ENCODE assay signal across 12 cellular contexts in genomic region chr1:15916417-15916816, GRCh38. TPM values are rescaled to one million over a fixed set of nuclear protein-coding genes. Genes with fewer than 3 reads are reported as not detected.
A peak's percentile ranks its signal among the peaks of the same experiment; 100 is the strongest.
DNase-seq lines count a peak whose midpoint lies in the region; FAIRE-seq and TF ChIP-seq lines count a peak whose summit lies in the region.
"Had no signal": no experiment of that assay in that cellular context is flagged by ENCODE, and none has a peak within 500 bp of the region (broad histone marks: within the 10 kb centered on the region; RNA-seq: fewer than 3 reads in every experiment).

No MANE protein-coding gene starts in this region.

- FAIRE-seq in D721Med (lab: Jason Lieb, UNC): no peak

- H3K36me3 ChIP-seq in mammary epithelial cell (ENCODE audit: insufficient read depth, low read length) (peaks cover 30% of the 10 kb centered on the region), osteoblast (ENCODE audit: insufficient read depth, low read length) (peaks cover 16% of the 10 kb centered on the region)

- no TSS peak for BruUV-seq in mammary epithelial cell (replicated peaks; lab: Mats Ljungman, UMichigan)

- H3K4me2 ChIP-seq in mammary epithelial cell (ENCODE audit: insufficient read depth, low read depth, low read length) (peak overlapping the region; percentile 29), osteoblast (ENCODE audit: insufficient read depth, low read length) (peak overlapping the region; percentile 81)

- dilution Hi-C loops in mammary epithelial cell (cut with HindIII; ENCODE audit: low sequenced_read_pairs): no loop called here

- H3K27me3 Mint-ChIP-seq in glutamatergic neuron (ENCODE audit: unreplicated experiment): peaks cover 2% of the 10 kb centered on the region

- H3K4me3 ChIP-seq in mammary epithelial cell (replicated peaks in 1 of 3; ENCODE audit: insufficient read depth in 1 of 3, low read depth in 2 of 3, low read length in 3 of 3) (no peak overlapping the region), osteoblast (ENCODE audit: insufficient read depth, low read length) (peak overlapping the region; percentile 54)

- H3K36me3 Mint-ChIP-seq in glutamatergic neuron (ENCODE audit: unreplicated experiment): no peaks in the 10 kb centered on the region

- peak overlapping the region; percentile 57 for H3K27ac ChIP-seq in mammary epithelial cell (ENCODE audit: insufficient read depth, low read depth, low read length)
- H3K27ac ChIP-seq in osteoblast (ENCODE audit: low read depth, low read length): peak overlapping the region; percentile 63

- no peaks in the 10 kb centered on the region for H3K9me3 ChIP-seq in mammary epithelial cell (replicated peaks; ENCODE audit: insufficient read depth, low read length)
- no peaks in the 10 kb centered on the region for H3K9me3 ChIP-seq in osteoblast (ENCODE audit: low read depth, low read length)
- H3K9me3 ChIP-seq: heart right ventricle had no signal

- no peak overlapping the region for H3K4me3 Mint-ChIP-seq in glutamatergic neuron (ENCODE audit: unreplicated experiment)

- H3K27me3 ChIP-seq in mammary epithelial cell (ENCODE audit: insufficient read depth, low read length) (no peaks in the 10 kb centered on the region), osteoblast (ENCODE audit: insufficient read depth, low read length) (no peaks in the 10 kb centered on the region)
- H3K27me3 ChIP-seq: heart right ventricle had no signal

- 56% methylated on average over 4 of the region's 4 CpGs for WGBS in mammary epithelial cell (ENCODE audit: low coverage, missing lambda C conversion rate)

- TF ChIP-seq CTCF in mammary epithelial cell (conservative IDR thresholded peaks at IDR 0.05 in 1 of 2, IDR thresholded peaks at IDR 0.05 in 1 of 2; ENCODE audit: extremely low read depth in 1 of 2, insufficient read depth in 1 of 2, low read depth in 1 of 2, low read length in 2 of 2): no peak
- no peak for TF ChIP-seq CTCF in osteoblast (IDR thresholded peaks at IDR 0.05; ENCODE audit: extremely low read depth, low read depth, low read length)
- no peak for TF ChIP-seq CTCF in D721Med (IDR thresholded peaks at IDR 0.05; ENCODE audit: insufficient read depth, missing control alignments)
- no peak for TF ChIP-seq CTCF in glutamatergic neuron (IDR thresholded peaks at IDR 0.05; ENCODE audit: partially characterized antibody, unreplicated experiment)

- no peak overlapping the region for H3K9ac ChIP-seq in mammary epithelial cell (ENCODE audit: insufficient read depth, low read length)

- H3K9me3 Mint-ChIP-seq in glutamatergic neuron (ENCODE audit: unreplicated experiment): no peaks in the 10 kb centered on the region

- CTCF ChIA-PET in mammary epithelial cell (lab: Charles Lee; ENCODE audit: low non-redundant PET): no interaction called here

- H3K4me1 Mint-ChIP-seq in glutamatergic neuron (ENCODE audit: low read depth, unreplicated experiment): no peaks in the 10 kb centered on the region

- H3K27ac Mint-ChIP-seq in glutamatergic neuron (ENCODE audit: unreplicated experiment): no peak overlapping the region

- intact Hi-C loops in mammary epithelial cell (cut with micrococcal nuclease): loop anchor here (2.0 to 5.0 kb wide), 2 partner anchors 66 to 114 kb away; no protein-coding TSS in a partner anchor

- H3K79me2 ChIP-seq in mammary epithelial cell (ENCODE audit: insufficient read depth, low read length): peaks cover 76% of the 10 kb centered on the region
- peaks cover 26% of the 10 kb centered on the region for H3K79me2 ChIP-seq in osteoblast (ENCODE audit: insufficient read depth, low read length)

- H4K20me1 ChIP-seq in mammary epithelial cell (ENCODE audit: insufficient read depth, low read length): no peaks in the 10 kb centered on the region
- no peaks in the 10 kb centered on the region for H4K20me1 ChIP-seq in osteoblast (ENCODE audit: insufficient read depth, low read length)

- in situ Hi-C loops in mammary epithelial cell (cut with MboI; ENCODE audit: low sequenced_read_pairs in 2 of 2): loop anchor here in 1 of 2 donors (25.0 kb wide), 2 partner anchors 104 to 696 kb away; partner anchors contain the start of genes NBPF1 and UQCRHL

- H3K4me1 ChIP-seq in mammary epithelial cell (ENCODE audit: insufficient read depth, low read length) (peaks cover 36% of the 10 kb centered on the region), osteoblast (ENCODE audit: insufficient read depth, low read length) (peaks cover 31% of the 10 kb centered on the region)

- H2AFZ ChIP-seq in mammary epithelial cell (ENCODE audit: low read depth, low read length) (no peak overlapping the region), osteoblast (ENCODE audit: low read length) (no peak overlapping the region)

- peak; percentile 32 for DNase-seq in Daoy (ENCODE audit: low read depth)
- DNase-seq in LHCN-M2 (ENCODE audit: low read depth): peak; percentile 29
- DNase-seq in mammary epithelial cell: peak; percentile 76
- DNase-seq in osteoblast (ENCODE audit: insufficient read length, low spot score, missing footprints): no peak
- no peak for DNase-seq in RPMI8226
- no peak for DNase-seq in D721Med (ENCODE audit: insufficient read length, low spot score)
- DNase-seq in NCI-H1417 treated with DMSO at 0.1 percent for 48 hours (lab: John Stamatoyannopoulos, UW): no peak
- no peak for DNase-seq in glutamatergic neuron
- DNase-seq: amygdala, heart right ventricle, NCI-H146, occipital lobe had no signal

RNA-seq across cellular contexts. Expression of gene ZBTB17, which starts 59.5 kb away (rescaled TPM):
- 43.1 and 53.5 TPM in 2 replicates for total RNA-seq in Daoy (2014; rRNA removed; shearing (Covaris generic))
- total RNA-seq in LHCN-M2 (2014; rRNA removed): 37.0 and 44.4 TPM in 2 replicates
- 26.2 TPM for polyA plus RNA-seq in LHCN-M2 (2012)
- 10 to 100 TPM; 26.2 to 36.6 TPM for total RNA-seq in mammary epithelial cell
- polyA plus RNA-seq in mammary epithelial cell: 25.2 TPM
- 13.7 TPM for polyA minus RNA-seq in mammary epithelial cell
- 25.0 and 29.7 TPM in 2 replicates for total RNA-seq in osteoblast
- total RNA-seq in glutamatergic neuron (ENCODE audit: unreplicated experiment): 86.9 TPM

Comparison
In these comparisons a context has a peak if more than half of its experiments do, and no peak if none do; other contexts are left out.
1. DNase-seq: peak in Daoy (single experiment), LHCN-M2 (single experiment) and mammary epithelial cell (single experiment); none in osteoblast (single experiment), RPMI8226 (single experiment), D721Med (single experiment), NCI-H1417 treated with DMSO at 0.1 percent for 48 hours (single experiment) and glutamatergic neuron (single experiment).